ENCODE assay signal across 8 cellular contexts in the genomic region with DNA sequence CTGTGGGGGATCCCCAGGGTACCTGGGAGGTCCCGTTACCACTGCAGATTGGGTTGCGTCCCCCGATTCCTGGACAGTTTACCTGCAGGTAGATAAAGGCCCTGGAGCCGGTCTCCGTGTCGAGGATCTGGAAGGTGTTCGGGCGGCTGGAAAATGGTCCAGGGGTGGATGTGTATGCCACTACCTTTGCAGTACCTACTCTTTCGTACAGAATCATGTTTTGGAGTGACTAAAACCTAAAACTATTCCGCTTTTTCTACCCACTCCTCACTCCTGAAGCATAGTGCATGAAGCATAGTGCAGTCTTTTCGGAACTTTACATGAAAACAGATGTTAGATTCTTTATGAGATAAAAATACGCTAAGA. TPM values are rescaled to one million over a fixed set of nuclear protein-coding genes. Genes with fewer than 3 reads are reported as not detected.
DNase-seq lines count a peak whose midpoint lies in the region; ATAC-seq and TF ChIP-seq lines count a peak whose summit lies in the region.

No MANE protein-coding gene starts in this region.

- H3K9me3 ChIP-seq in OCI-LY3 (ENCODE audit: insufficient read depth, low read length) (no peaks in the 10 kb centered on the region), neutrophil (no peaks in the 10 kb centered on the region)

- peak overlapping the region; percentile 91; the same call in 1 of the 2 replicates for H2AFZ ChIP-seq in OCI-LY3 (ENCODE audit: low read depth, low read length)

- peak overlapping the region; percentile 88 for H3K9ac ChIP-seq in OCI-LY3 (ENCODE audit: low read length)

- H3K27ac ChIP-seq in OCI-LY3 (ENCODE audit: low read length) (peak overlapping the region; percentile 81), neutrophil (peak overlapping the region; percentile 78)

- no peak for DNase-seq in stimulated activated naive CD4-positive, alpha-beta T cell treated with Interleukin-2 at 50 U/mL for 16 hours (lab: John Stamatoyannopoulos, UW)
- DNase-seq in GM03348 (ENCODE audit: low spot score) (no peak), NCI-H2081 (lab: John Stamatoyannopoulos, UW) (no peak)

- H3K36me3 ChIP-seq in OCI-LY3 (replicated peaks; ENCODE audit: low read depth, low read length) (peaks cover 24% of the 10 kb centered on the region), neutrophil (peaks cover 3% of the 10 kb centered on the region)

- H4K20me1 ChIP-seq in OCI-LY3 (ENCODE audit: insufficient read depth, low read length): peaks cover 37% of the 10 kb centered on the region

- TF ChIP-seq CTCF in OCI-LY3 (IDR thresholded peaks at IDR 0.05; ENCODE audit: low read depth, low read length): no peak
- TF ChIP-seq CTCF in neutrophil (IDR thresholded peaks at IDR 0.05): no peak

- H3K4me3 ChIP-seq in OCI-LY3 (ENCODE audit: low read length) (peak overlapping the region; percentile 94), neutrophil (ENCODE audit: low read depth in 1 of 2, low read length in 1 of 2) (peak overlapping the region; percentile 71 to 75)

- peak overlapping the region; percentile 81 for H3K4me2 ChIP-seq in OCI-LY3 (ENCODE audit: low read length)

- peaks cover 38% of the 10 kb centered on the region for H3K4me1 ChIP-seq in OCI-LY3 (ENCODE audit: low read length)
- peaks cover 15 to 16% of the 10 kb centered on the region in 2 experiments for H3K4me1 ChIP-seq in neutrophil (ENCODE audit: control insufficient read depth in 1 of 2, insufficient read depth in 1 of 2, low read depth in 1 of 2, low read length in 1 of 2)

- H3K79me2 ChIP-seq in OCI-LY3 (ENCODE audit: low read length): peaks cover 54% of the 10 kb centered on the region

- no peaks in the 10 kb centered on the region for H3K27me3 ChIP-seq in OCI-LY3 (ENCODE audit: low read depth, low read length)
- peaks cover 20% of the 10 kb centered on the region for H3K27me3 ChIP-seq in neutrophil

- peak; percentile 5 for ATAC-seq in GM21367 (IDR thresholded peaks at IDR 0.05; ENCODE audit: unreplicated experiment)
- ATAC-seq in esophagus mucosa: peak; percentile 17
- no peak for ATAC-seq in GM21723 (IDR thresholded peaks at IDR 0.05; ENCODE audit: unreplicated experiment)

RNA-seq across cellular contexts. Expression of a gene that starts 0.4 kb away (rescaled TPM):
- 24.3 TPM for total RNA-seq in esophagus mucosa
